ENCODE assay signal across 11 cellular contexts in genomic region chr7:122136639-122137253, GRCh38. TPM values are rescaled to one million over a fixed set of nuclear protein-coding genes. Genes with fewer than 3 reads are reported as not detected.
DNase-seq lines count a peak whose midpoint lies in the region; ATAC-seq, FAIRE-seq and TF ChIP-seq lines count a peak whose summit lies in the region.
"Had no signal": no experiment of that assay in that cellular context is flagged by ENCODE, and none has a peak within 500 bp of the region (broad histone marks: within the 10 kb centered on the region; RNA-seq: fewer than 3 reads in every experiment).

No MANE protein-coding gene starts in this region.

- no peaks in the 10 kb centered on the region for H3K27me3 Mint-ChIP-seq in IgD-negative memory B cell
- no peaks in the 10 kb centered on the region for H3K27me3 Mint-ChIP-seq in chondrocyte (ENCODE audit: low read depth)
- H3K27me3 Mint-ChIP-seq in memory B cell = peaks cover 2% of the 10 kb centered on the region

- ATAC-seq in memory B cell (ENCODE audit: low read depth) = no peak

- DNase-seq in chondrocyte (ENCODE audit: low spot score) (no peak), memory B cell (ENCODE audit: low spot score in 2 of 2) (no peak), NCI-H1105 (lab: John Stamatoyannopoulos, UW) (no peak), HEK293T (ENCODE audit: extremely low spot score) (no peak), occipital lobe (lab: John Stamatoyannopoulos, UW) (no peak)
- no peak for DNase-seq in activated CD8-positive, alpha-beta memory T cell treated with anti-CD3 and anti-CD28 coated beads, Interleukin-2, amount 50 U/mL, for 4 hours
- DNase-seq: activated effector memory CD4-positive, alpha-beta T cell treated with Interleukin-2 at 50 U/mL for 16 hours; DMS79 had no signal

- peaks cover 0 to 3% (median 0%) of the 10 kb centered on the region in 3 donors for H3K9me3 Mint-ChIP-seq in IgD-negative memory B cell
- no peaks in the 10 kb centered on the region for H3K9me3 Mint-ChIP-seq in chondrocyte (ENCODE audit: low read depth)
- no peaks in the 10 kb centered on the region for H3K9me3 Mint-ChIP-seq in memory B cell

- H3K27ac Mint-ChIP-seq in IgD-negative memory B cell (no peak overlapping the region), chondrocyte (ENCODE audit: unreplicated experiment) (peak overlapping the region; percentile 65), memory B cell (no peak overlapping the region)

- TF ChIP-seq CTCF in chondrocyte (IDR thresholded peaks at IDR 0.05) = no peak

- peak; percentile 86 for FAIRE-seq in A204.1 (lab: Jason Lieb, UNC)

- POLR2A ChIA-PET in HEK293T (lab: Yijun Ruan, JAX) = no interaction called here

- H3K36me3 Mint-ChIP-seq in IgD-negative memory B cell (no peaks in the 10 kb centered on the region), chondrocyte (ENCODE audit: low read depth) (no peaks in the 10 kb centered on the region), memory B cell (peaks cover 2% of the 10 kb centered on the region)

- H3K4me1 Mint-ChIP-seq in IgD-negative memory B cell (peaks cover 7 to 21% (median 13%) of the 10 kb centered on the region in 3 donors), chondrocyte (ENCODE audit: low read depth) (peaks cover 30% of the 10 kb centered on the region), memory B cell (peaks cover 11% of the 10 kb centered on the region)

- H3K4me3 Mint-ChIP-seq in IgD-negative memory B cell = peak overlapping the region in 3 of 4 donors; percentile 36 to 90 (median 51)
- H3K4me3 Mint-ChIP-seq in chondrocyte (ENCODE audit: unreplicated experiment) = peak overlapping the region; percentile 55
- H3K4me3 Mint-ChIP-seq in memory B cell = peak overlapping the region; percentile 45
- H3K4me3 Mint-ChIP-seq: neural crest cell had no signal

- CTCF ChIA-PET in HEK293T (lab: Yijun Ruan, JAX) = no interaction called here

TF ChIP-seq in HEK293T, 16 proteins besides CTCF, POLR2A, EP300 and RAD21:
- TF ChIP-seq ZNF384 (IDR thresholded peaks at IDR 0.05) = no peak
- no peak for TF ChIP-seq NFRKB (IDR thresholded peaks at IDR 0.05)
- no peak for TF ChIP-seq FOXM1 (IDR thresholded peaks at IDR 0.05; ENCODE audit: borderline replicate concordance)
- TF ChIP-seq HDGF (IDR thresholded peaks at IDR 0.05; ENCODE audit: borderline replicate concordance) = no peak
- no peak for TF ChIP-seq FOXK2 (IDR thresholded peaks at IDR 0.05)
- no peak for TF ChIP-seq LEF1 (IDR thresholded peaks at IDR 0.05; ENCODE audit: borderline replicate concordance)
- no peak for TF ChIP-seq BHLHE40 (IDR thresholded peaks at IDR 0.05; ENCODE audit: borderline replicate concordance)
- no peak for TF ChIP-seq TARDBP (IDR thresholded peaks at IDR 0.05)
- TF ChIP-seq CTBP1 (IDR thresholded peaks at IDR 0.05; ENCODE audit: borderline replicate concordance) = no peak
- no peak for TF ChIP-seq SUZ12 (IDR thresholded peaks at IDR 0.05)
- no peak for TF ChIP-seq ARNT (IDR thresholded peaks at IDR 0.05)
- no peak for TF ChIP-seq PKNOX1 (IDR thresholded peaks at IDR 0.05)
- TF ChIP-seq L3MBTL2 (conservative IDR thresholded peaks at IDR 0.05) = no peak
- TF ChIP-seq FOXA1 (IDR thresholded peaks at IDR 0.05) = no peak
- no peak for TF ChIP-seq ELF4 (IDR thresholded peaks at IDR 0.05)
TF ChIP-seq in HEK293T: peak in this region for 0.

RNA-seq across cellular contexts. Expression of gene AASS, which starts 7.3 kb away (rescaled TPM):
- 0.68 TPM for polyA plus RNA-seq in IgD-negative memory B cell
- 6.7 to 8.8 TPM (median 7.3 TPM) in 3 replicates for total RNA-seq in chondrocyte
- 19.3 TPM for total RNA-seq in occipital lobe
